19 cellular contexts compared by ENCODE assay signal in the genomic region with DNA sequence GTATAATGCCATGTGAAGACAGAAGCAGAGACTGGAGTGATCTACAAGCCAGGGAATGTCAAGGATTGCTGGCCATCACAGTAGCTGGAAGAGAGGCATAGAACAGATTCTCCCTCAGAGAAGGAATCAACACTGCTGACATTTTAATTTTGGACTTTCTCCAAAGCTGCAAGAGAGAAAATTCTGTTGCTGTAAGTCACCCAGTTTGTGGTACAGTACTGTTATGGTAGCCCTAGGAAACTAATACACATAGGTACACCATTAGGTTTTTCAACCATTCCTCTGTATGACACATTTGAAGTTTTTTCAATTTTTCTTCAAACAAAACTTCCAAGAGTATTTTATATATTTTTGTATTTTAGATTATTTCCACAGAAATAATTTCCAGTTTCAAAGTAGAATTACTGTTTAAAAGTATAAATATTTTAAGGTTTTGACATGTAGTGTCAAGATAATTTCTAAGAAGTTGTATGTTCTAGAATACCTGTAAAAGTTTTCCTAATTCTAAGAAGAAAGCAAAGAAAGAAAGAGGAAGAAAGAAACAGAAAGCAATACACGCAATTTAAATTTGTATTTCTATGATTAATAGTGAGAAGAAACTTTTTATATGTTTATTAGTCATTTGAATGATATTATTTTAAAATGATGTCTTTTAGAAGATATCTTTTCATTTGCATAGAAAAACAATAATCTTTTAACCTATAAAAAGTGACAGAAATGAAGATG.
A peak's percentile ranks its signal among the peaks of the same experiment; 100 is the strongest.
DNase-seq lines count a peak whose midpoint lies in the region; ATAC-seq and TF ChIP-seq lines count a peak whose summit lies in the region.
"Had no signal": no experiment of that assay in that cellular context is flagged by ENCODE, and none has a peak within 500 bp of the region (broad histone marks: within the 10 kb centered on the region; RNA-seq: fewer than 3 reads in every experiment).

No MANE protein-coding gene starts in this region.

- H3K9me3 Mint-ChIP-seq in CD4-positive, alpha-beta T cell = no peaks in the 10 kb centered on the region
- peaks cover 9% of the 10 kb centered on the region for H3K9me3 Mint-ChIP-seq in activated naive CD8-positive, alpha-beta T cell treated with anti-CD3 and anti-CD28 coated beads, Interleukin-2, amount 10 ng/mL, durations not matched to agents 7 days and 5 days
- H3K9me3 Mint-ChIP-seq in immature natural killer cell = no peaks in the 10 kb centered on the region

- CTCF ChIA-PET in CD4-positive, alpha-beta T cell (lab: Charles Lee) = interaction anchor here (0.9 to 2.0 kb wide), 3 partner anchors 9 to 115 kb away, joined by 3 to 9 read pairs (median 3); no protein-coding TSS in a partner anchor

- no peak for ATAC-seq in CD4-positive, alpha-beta T cell (ENCODE audit: poor library complexity)
- no peak for ATAC-seq in activated naive CD8-positive, alpha-beta T cell treated with anti-CD3 and anti-CD28 coated beads, Interleukin-2, amount 10 ng/mL, durations not matched to agents 7 days and 5 days (ENCODE audit: low read depth)
- ATAC-seq: heart left ventricle, K562, left colon had no signal

- no peak overlapping the region for H3K27ac ChIP-seq in CD4-positive, alpha-beta T cell (ENCODE audit: low read depth, low read length)
- H3K27ac ChIP-seq: heart left ventricle, pancreas, stomach had no signal

- peaks cover 28% of the 10 kb centered on the region for H3K4me1 Mint-ChIP-seq in CD4-positive, alpha-beta T cell (ENCODE audit: low read depth)
- H3K4me1 Mint-ChIP-seq in activated naive CD8-positive, alpha-beta T cell treated with anti-CD3 and anti-CD28 coated beads, Interleukin-2, amount 10 ng/mL, durations not matched to agents 7 days and 5 days = peaks cover 5% of the 10 kb centered on the region
- H3K4me1 Mint-ChIP-seq in immature natural killer cell = peaks cover 7 to 8% of the 10 kb centered on the region in 2 donors

- no peak for TF ChIP-seq CTCF in CD4-positive, alpha-beta T cell (IDR thresholded peaks at IDR 0.05)

- H3K27me3 Mint-ChIP-seq in CD4-positive, alpha-beta T cell = no peaks in the 10 kb centered on the region
- no peaks in the 10 kb centered on the region for H3K27me3 Mint-ChIP-seq in activated naive CD8-positive, alpha-beta T cell treated with anti-CD3 and anti-CD28 coated beads, Interleukin-2, amount 10 ng/mL, durations not matched to agents 7 days and 5 days
- H3K27me3 Mint-ChIP-seq in immature natural killer cell (ENCODE audit: low read depth in 3 of 3) = no peaks in the 10 kb centered on the region

- POLR2A ChIA-PET in CD4-positive, alpha-beta T cell (lab: Charles Lee) = interaction anchor here (1.2 to 1.3 kb wide), 2 partner anchors 39 to 76 kb away, joined by 4 to 6 read pairs; no protein-coding TSS in a partner anchor
- POLR2A ChIA-PET in activated naive CD8-positive, alpha-beta T cell treated with anti-CD3 and anti-CD28 coated beads, Interleukin-2, amount 10 ng/mL, durations not matched to agents 7 days and 5 days (lab: Charles Lee) = no interaction called here

- DNase-seq in AG08396 (ENCODE audit: low spot score) = peak; percentile 36
- no peak for DNase-seq in CD4-positive, alpha-beta T cell
- no peak for DNase-seq in activated naive CD8-positive, alpha-beta T cell treated with anti-CD3 and anti-CD28 coated beads, Interleukin-2, amount 10 ng/mL, durations not matched to agents 7 days and 5 days
- peak; percentile 40 for DNase-seq in iris pigment epithelial cell (ENCODE audit: low read depth)
- no peak for DNase-seq in NCI-H1092 (lab: John Stamatoyannopoulos, UW)
- no peak for DNase-seq in immature natural killer cell
- DNase-seq in putamen (ENCODE audit: low spot score) = no peak
- DNase-seq: activated CD4-positive, alpha-beta T cell treated with anti-CD3 and anti-CD28 coated beads, Interleukin-2, amount 50 U/mL, for 1 hour; activated effector memory CD4-positive, alpha-beta T cell treated with anti-CD3 and anti-CD28 coated beads, Interleukin-2, amount 50 U/mL, for 16 hours; heart left ventricle; left colon; NCI-H1105; NK-92 treated with Interleukin-12 subunit alpha and Interleukin-12 subunit beta, amount 100 ng/mL, for 24 hours; pancreas; SHP77 treated with DMSO at 0.1 percent for 48 hours; stimulated activated CD4-positive, alpha-beta T cell treated with anti-CD3 and anti-CD28 coated beads, Interleukin-12 subunit alpha, Interleukin-12 subunit beta, amount 100 ng/mL, for 4 hours; stomach had no signal

- peaks cover 74% of the 10 kb centered on the region for H3K36me3 Mint-ChIP-seq in CD4-positive, alpha-beta T cell (ENCODE audit: low read depth)
- peaks cover 38% of the 10 kb centered on the region for H3K36me3 Mint-ChIP-seq in activated naive CD8-positive, alpha-beta T cell treated with anti-CD3 and anti-CD28 coated beads, Interleukin-2, amount 10 ng/mL, durations not matched to agents 7 days and 5 days
- peaks cover 18 to 37% (median 29%) of the 10 kb centered on the region in 3 donors for H3K36me3 Mint-ChIP-seq in immature natural killer cell

- intact Hi-C loops in CD4-positive, alpha-beta T cell (cut with DNase I, micrococcal nuclease) = loop anchor here (5.0 kb wide), 2 partner anchors 71 to 116 kb away; a partner anchor contains a TSS

- peak overlapping the region; percentile 52 for H3K27ac Mint-ChIP-seq in CD4-positive, alpha-beta T cell
- H3K27ac Mint-ChIP-seq in activated naive CD8-positive, alpha-beta T cell treated with anti-CD3 and anti-CD28 coated beads, Interleukin-2, amount 10 ng/mL, durations not matched to agents 7 days and 5 days = peak overlapping the region; percentile 65
- peak overlapping the region in 1 of 6 donors; percentile 42 for H3K27ac Mint-ChIP-seq in immature natural killer cell

- no peaks in the 10 kb centered on the region for H3K27me3 ChIP-seq in CD4-positive, alpha-beta T cell (ENCODE audit: control insufficient read depth, insufficient read depth, low read length)
- H3K27me3 ChIP-seq: heart left ventricle, pancreas, stomach had no signal

- H3K9me3 ChIP-seq in CD4-positive, alpha-beta T cell (ENCODE audit: control insufficient read depth, low read length) = no peaks in the 10 kb centered on the region
- H3K9me3 ChIP-seq: HAP-1, pancreas had no signal

- no peak overlapping the region for H3K4me3 Mint-ChIP-seq in CD4-positive, alpha-beta T cell
- H3K4me3 Mint-ChIP-seq in activated naive CD8-positive, alpha-beta T cell treated with anti-CD3 and anti-CD28 coated beads, Interleukin-2, amount 10 ng/mL, durations not matched to agents 7 days and 5 days = peak overlapping the region; percentile 25
- no peak overlapping the region for H3K4me3 Mint-ChIP-seq in immature natural killer cell

Comparison
In these comparisons a context has a peak if more than half of its experiments do, and no peak if none do; other contexts are left out.
1. DNase-seq: peak in AG08396 (single experiment) and iris pigment epithelial cell (single experiment); none in CD4-positive, alpha-beta T cell (0 of 10), activated naive CD8-positive, alpha-beta T cell treated with anti-CD3 and anti-CD28 coated beads, Interleukin-2, amount 10 ng/mL, durations not matched to agents 7 days and 5 days (single experiment), NCI-H1092 (single experiment), immature natural killer cell (0 of 3) and putamen (single experiment).